In the genomic region with DNA sequence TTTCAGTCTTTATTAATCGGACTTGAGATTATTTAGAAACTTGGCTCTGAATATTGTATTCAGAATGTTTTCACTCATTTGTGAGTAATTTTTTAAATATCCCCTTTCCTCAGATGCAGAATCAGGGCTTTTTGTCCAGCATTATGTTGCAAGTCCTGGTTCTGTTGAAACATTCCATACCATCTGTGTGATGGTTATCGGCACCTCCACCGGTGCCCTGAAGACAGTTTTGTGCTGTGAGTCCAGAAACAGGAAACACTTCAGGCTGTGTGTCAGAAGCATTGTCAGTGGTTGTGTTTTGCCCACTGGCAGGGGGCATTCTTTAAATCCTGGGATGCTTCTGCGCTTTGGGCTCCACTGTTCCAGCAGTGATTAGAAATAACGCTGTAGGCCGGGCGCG, we compare ENCODE assay signal across 22 cellular contexts. TPM values are rescaled to one million over a fixed set of nuclear protein-coding genes. Genes with fewer than 3 reads are reported as not detected.
"Had no signal": no experiment of that assay in that cellular context is flagged by ENCODE, and none has a peak within 500 bp of the region (broad histone marks: within the 10 kb centered on the region; RNA-seq: fewer than 3 reads in every experiment).

No MANE protein-coding gene starts in this region.

- H3K27me3 Mint-ChIP-seq: effector memory CD8-positive, alpha-beta T cell; T-helper 17 cell; type B pancreatic cell had no signal

- ATAC-seq: activated naive CD4-positive, alpha-beta T cell treated with anti-CD3 and anti-CD28 coated beads, Interleukin-2, amount 50 U/mL, for 72 hours; activated T-cell treated with anti-CD3 and anti-CD28 coated beads, Interleukin-2, amount 50 U/mL, for 72 hours; effector memory CD8-positive, alpha-beta T cell; left colon; lower lobe of right lung; pancreas; stimulated activated effector memory CD8-positive, alpha-beta T cell treated with anti-CD3 and anti-CD28 coated beads, Interleukin-12 subunit alpha, Interleukin-12 subunit beta, amount 100 ng/mL, for 72 hours; T-helper 17 cell had no signal

- H3K4me3 Mint-ChIP-seq: activated T-cell treated with anti-CD3 and anti-CD28 coated beads, Interleukin-2, amount 50 U/mL, for 72 hours; effector memory CD8-positive, alpha-beta T cell; stimulated activated effector memory CD8-positive, alpha-beta T cell treated with anti-CD3 and anti-CD28 coated beads, Interleukin-12 subunit alpha, Interleukin-12 subunit beta, amount 100 ng/mL, for 72 hours; T-helper 17 cell; type B pancreatic cell had no signal

- DNase-seq: activated CD4-positive, alpha-beta T cell treated with anti-CD3 and anti-CD28 coated beads for 1 hour; activated gamma-delta T cell; activated T-cell treated with anti-CD3 and anti-CD28 coated beads, Interleukin-2, amount 50 U/mL, for 72 hours; amniotic stem cell; effector memory CD8-positive, alpha-beta T cell; esophagus squamous epithelium; left colon; lower lobe of right lung; natural killer cell; pancreas; right lobe of liver; stimulated activated CD4-positive, alpha-beta T cell treated with anti-CD3 and anti-CD28 coated beads, Interleukin-4, amount 100 ng/mL, for 24 hours; stomach; T-helper 17 cell; WERI-Rb-1 had no signal

- H3K27ac Mint-ChIP-seq: activated naive CD4-positive, alpha-beta T cell treated with anti-CD3 and anti-CD28 coated beads, Interleukin-2, amount 50 U/mL, for 72 hours; activated T-cell treated with anti-CD3 and anti-CD28 coated beads, Interleukin-2, amount 50 U/mL, for 72 hours; effector memory CD8-positive, alpha-beta T cell; natural killer cell; stimulated activated effector memory CD8-positive, alpha-beta T cell treated with anti-CD3 and anti-CD28 coated beads, Interleukin-12 subunit alpha, Interleukin-12 subunit beta, amount 100 ng/mL, for 72 hours; T-helper 17 cell; type B pancreatic cell had no signal

- H3K4me3 ChIP-seq: esophagus squamous epithelium, lower lobe of right lung, pancreas, right lobe of liver, smooth muscle cell, stomach had no signal

- H3K36me3 Mint-ChIP-seq: activated naive CD4-positive, alpha-beta T cell treated with anti-CD3 and anti-CD28 coated beads, Interleukin-2, amount 50 U/mL, for 72 hours; natural killer cell had no signal

- H3K4me1 Mint-ChIP-seq: natural killer cell had no signal

- H3K9me3 Mint-ChIP-seq: activated naive CD4-positive, alpha-beta T cell treated with anti-CD3 and anti-CD28 coated beads, Interleukin-2, amount 50 U/mL, for 72 hours; activated T-cell treated with anti-CD3 and anti-CD28 coated beads, Interleukin-2, amount 50 U/mL, for 72 hours; effector memory CD8-positive, alpha-beta T cell; natural killer cell; stimulated activated effector memory CD8-positive, alpha-beta T cell treated with anti-CD3 and anti-CD28 coated beads, Interleukin-12 subunit alpha, Interleukin-12 subunit beta, amount 100 ng/mL, for 72 hours; type B pancreatic cell had no signal

RNA-seq across cellular contexts. Expression of a gene that starts 33.4 kb away (rescaled TPM):
- total RNA-seq: activated CD8-positive, alpha-beta memory T cell treated with anti-CD3 and anti-CD28 coated beads for 36 hours; activated T-cell treated with anti-CD3 and anti-CD28 coated beads, Interleukin-2, amount 50 U/mL, for 72 hours; dermis microvascular lymphatic vessel endothelial cell; lower lobe of right lung; mesenteric fat pad; smooth muscle cell; T-helper 17 cell had no signal
